Comparison of ENCODE assay signal across 14 cellular contexts in the genomic region with DNA sequence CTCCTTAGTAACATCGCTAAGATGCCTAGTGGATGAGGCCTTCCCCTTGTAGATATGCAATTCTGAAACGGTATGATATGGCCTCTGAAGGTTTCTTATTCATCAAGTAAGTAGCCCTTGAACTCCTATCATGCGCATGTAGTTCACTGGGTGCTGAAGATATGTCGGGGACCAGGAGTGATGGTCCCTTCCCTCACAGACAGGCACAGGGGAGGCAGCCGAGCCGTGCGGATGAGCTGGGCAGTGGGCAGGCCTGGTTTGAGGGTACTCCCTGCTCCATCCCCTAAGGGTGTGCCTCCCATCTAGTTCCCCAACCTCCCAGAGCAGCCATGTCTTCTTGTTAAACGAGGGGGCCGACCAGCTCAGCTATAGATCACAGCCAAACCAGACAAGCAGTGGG. TPM values are rescaled to one million over a fixed set of nuclear protein-coding genes. Genes with fewer than 3 reads are reported as not detected.
DNase-seq lines count a peak whose midpoint lies in the region; ATAC-seq and TF ChIP-seq lines count a peak whose summit lies in the region.
"Had no signal": no experiment of that assay in that cellular context is flagged by ENCODE, and none has a peak within 500 bp of the region (broad histone marks: within the 10 kb centered on the region; RNA-seq: fewer than 3 reads in every experiment).

No MANE protein-coding gene starts in this region.

- TF ChIP-seq EP300 in neural cell (conservative IDR thresholded peaks at IDR 0.05; ENCODE audit: poor library complexity, severe bottlenecking), result no peak

- no peaks in the 10 kb centered on the region for H3K9me3 ChIP-seq in BLaER1 treated with 17β-estradiol and CSF1 and Interleukin-3, amounts not matched to agents 10 nM and 100 nM (replicated peaks in 1 of 11)
- H3K9me3 ChIP-seq in Karpas-422 (ENCODE audit: low read length) (no peaks in the 10 kb centered on the region), neural cell (ENCODE audit: low read length) (no peaks in the 10 kb centered on the region)
- H3K9me3 ChIP-seq: BE2C, MG63 had no signal

- H3K9me2 ChIP-seq in Karpas-422 (replicated peaks; ENCODE audit: insufficient read depth, low read length) (no peaks in the 10 kb centered on the region), neural cell (ENCODE audit: insufficient read depth, low read length) (no peaks in the 10 kb centered on the region)

- no peaks in the 10 kb centered on the region for H3K36me3 ChIP-seq in BLaER1 treated with 17β-estradiol and CSF1 and Interleukin-3, amounts not matched to agents 10 nM and 100 nM
- H3K36me3 ChIP-seq in Karpas-422 (ENCODE audit: insufficient read depth, low read length) (no peaks in the 10 kb centered on the region), neural cell (ENCODE audit: insufficient read depth, low read length) (no peaks in the 10 kb centered on the region)
- H3K36me3 ChIP-seq: BE2C, MG63 had no signal

- no peak overlapping the region for H3K27ac ChIP-seq in BLaER1 treated with 17β-estradiol and CSF1 and Interleukin-3, amounts not matched to agents 10 nM and 100 nM
- H3K27ac ChIP-seq in Karpas-422 (ENCODE audit: low read length), result no peak overlapping the region
- H3K27ac ChIP-seq in cingulate gyrus (ENCODE audit: low read depth, low read length), result peak overlapping the region; percentile 47
- peak overlapping the region; percentile 52 for H3K27ac ChIP-seq in neural cell (ENCODE audit: low read length)
- H3K27ac ChIP-seq: SK-N-MC had no signal

- no peaks in the 10 kb centered on the region for H3K4me1 Mint-ChIP-seq in activated T-helper 1 cell treated with anti-CD3 and anti-CD28 coated beads, Interleukin-12 subunit alpha, Interleukin-12 subunit beta, Interleukin-2, Interleukin-4 antibody, amounts not matched to agents 30 ng/mL and 10 ng/mL and 1 ng/mL, durations not matched to agents 14 hours and 24 hours and 36 hours (ENCODE audit: low read depth)

- no peak for TF ChIP-seq POLR2A in GM18505 (IDR thresholded peaks at IDR 0.05; ENCODE audit: borderline replicate concordance, extremely low read depth, insufficient read depth, insufficient read length)

- DNase-seq in Karpas-422, result no peak
- no peak for DNase-seq in activated T-helper 1 cell treated with anti-CD3 and anti-CD28 coated beads, Interleukin-12 subunit alpha, Interleukin-12 subunit beta, Interleukin-2, Interleukin-4 antibody, amounts not matched to agents 30 ng/mL and 10 ng/mL and 1 ng/mL, durations not matched to agents 14 hours and 24 hours and 36 hours (ENCODE audit: low spot score)
- DNase-seq: DMS 273 treated with DMSO at 0.1 percent for 48 hours, GOT3 had no signal

- H3K9me3 Mint-ChIP-seq in activated T-helper 1 cell treated with anti-CD3 and anti-CD28 coated beads, Interleukin-12 subunit alpha, Interleukin-12 subunit beta, Interleukin-2, Interleukin-4 antibody, amounts not matched to agents 30 ng/mL and 10 ng/mL and 1 ng/mL, durations not matched to agents 14 hours and 24 hours and 36 hours, result no peaks in the 10 kb centered on the region
- H3K9me3 Mint-ChIP-seq: CD4-positive, alpha-beta T cell had no signal

- peaks cover 36 to 82% (median 67%) of the 10 kb centered on the region in 10 experiments for H3K4me1 ChIP-seq in BLaER1 treated with 17β-estradiol and CSF1 and Interleukin-3, amounts not matched to agents 10 nM and 100 nM
- peaks cover 25% of the 10 kb centered on the region for H3K4me1 ChIP-seq in Karpas-422 (ENCODE audit: low read length)

- no peak overlapping the region for H3K4me3 Mint-ChIP-seq in activated T-helper 1 cell treated with anti-CD3 and anti-CD28 coated beads, Interleukin-12 subunit alpha, Interleukin-12 subunit beta, Interleukin-2, Interleukin-4 antibody, amounts not matched to agents 30 ng/mL and 10 ng/mL and 1 ng/mL, durations not matched to agents 14 hours and 24 hours and 36 hours
- H3K4me3 Mint-ChIP-seq: CD4-positive, alpha-beta T cell had no signal

- H3K27me3 Mint-ChIP-seq in activated T-helper 1 cell treated with anti-CD3 and anti-CD28 coated beads, Interleukin-12 subunit alpha, Interleukin-12 subunit beta, Interleukin-2, Interleukin-4 antibody, amounts not matched to agents 30 ng/mL and 10 ng/mL and 1 ng/mL, durations not matched to agents 14 hours and 24 hours and 36 hours (ENCODE audit: insufficient read depth), result peaks cover 4% of the 10 kb centered on the region
- H3K27me3 Mint-ChIP-seq: CD4-positive, alpha-beta T cell had no signal

- H3K4me3 ChIP-seq in BLaER1 treated with 17β-estradiol and CSF1 and Interleukin-3, amounts not matched to agents 10 nM and 100 nM, result no peak overlapping the region
- H3K4me3 ChIP-seq in Karpas-422 (ENCODE audit: low read length) (no peak overlapping the region), neural cell (ENCODE audit: low read length) (no peak overlapping the region)
- H3K4me3 ChIP-seq: GM12878, MG63 had no signal

- no peak for TF ChIP-seq CTCF in neural cell (IDR thresholded peaks at IDR 0.05; ENCODE audit: poor library complexity, severe bottlenecking)

- no peak for ATAC-seq in GM18505 (IDR thresholded peaks at IDR 0.05; ENCODE audit: unreplicated experiment)
- ATAC-seq in GM21526 (IDR thresholded peaks at IDR 0.05; ENCODE audit: low FRiP score, unreplicated experiment), result no peak

- H3K27ac Mint-ChIP-seq in activated T-helper 1 cell treated with anti-CD3 and anti-CD28 coated beads, Interleukin-12 subunit alpha, Interleukin-12 subunit beta, Interleukin-2, Interleukin-4 antibody, amounts not matched to agents 30 ng/mL and 10 ng/mL and 1 ng/mL, durations not matched to agents 14 hours and 24 hours and 36 hours, result no peak overlapping the region
- H3K27ac Mint-ChIP-seq: CD4-positive, alpha-beta T cell had no signal

- no peaks in the 10 kb centered on the region for H3K36me3 Mint-ChIP-seq in activated T-helper 1 cell treated with anti-CD3 and anti-CD28 coated beads, Interleukin-12 subunit alpha, Interleukin-12 subunit beta, Interleukin-2, Interleukin-4 antibody, amounts not matched to agents 30 ng/mL and 10 ng/mL and 1 ng/mL, durations not matched to agents 14 hours and 24 hours and 36 hours (ENCODE audit: low read depth)

- H2AFZ ChIP-seq in Karpas-422 (ENCODE audit: low read length), result no peak overlapping the region
- no peak overlapping the region for H2AFZ ChIP-seq in neural cell (ENCODE audit: low read depth, low read length)

- no peaks in the 10 kb centered on the region for H3K79me2 ChIP-seq in Karpas-422 (ENCODE audit: low read length)
- H3K79me2 ChIP-seq in neural cell (replicated peaks; ENCODE audit: insufficient read depth, low read length), result no peaks in the 10 kb centered on the region

- peaks cover 0 to 13% (median 0%) of the 10 kb centered on the region in 11 experiments; a peak in 4 of 22 replicates for H3K27me3 ChIP-seq in BLaER1 treated with 17β-estradiol and CSF1 and Interleukin-3, amounts not matched to agents 10 nM and 100 nM
- H3K27me3 ChIP-seq in Karpas-422 (ENCODE audit: low read length), result no peaks in the 10 kb centered on the region
- H3K27me3 ChIP-seq in neural cell (ENCODE audit: insufficient read depth, low read depth, low read length), result no peaks in the 10 kb centered on the region
- H3K27me3 ChIP-seq: BE2C, MG63 had no signal

- peaks cover 0 to 26% (median 9%) of the 10 kb centered on the region in 11 experiments; a peak in 13 of 22 replicates for H4K20me1 ChIP-seq in BLaER1 treated with 17β-estradiol and CSF1 and Interleukin-3, amounts not matched to agents 10 nM and 100 nM
- no peaks in the 10 kb centered on the region for H4K20me1 ChIP-seq in Karpas-422 (ENCODE audit: insufficient read depth, low read depth, low read length)
- H4K20me1 ChIP-seq in neural cell (ENCODE audit: insufficient read depth), result no peaks in the 10 kb centered on the region

- TF ChIP-seq RAD21 in neural cell (conservative IDR thresholded peaks at IDR 0.05), result no peak

- intact Hi-C loops in activated T-helper 1 cell treated with anti-CD3 and anti-CD28 coated beads, Interleukin-12 subunit alpha, Interleukin-12 subunit beta, Interleukin-2, Interleukin-4 antibody, amounts not matched to agents 30 ng/mL and 10 ng/mL and 1 ng/mL, durations not matched to agents 14 hours and 24 hours and 36 hours (cut with micrococcal nuclease), result loop anchor here (2.0 kb wide), 1 partner anchor 346 kb away; the partner anchor contains the start of gene CD82

- no peak overlapping the region; a peak in 1 of 22 replicates for H3K9ac ChIP-seq in BLaER1 treated with 17β-estradiol and CSF1 and Interleukin-3, amounts not matched to agents 10 nM and 100 nM
- H3K9ac ChIP-seq in Karpas-422 (ENCODE audit: low read length), result no peak overlapping the region
- H3K9ac ChIP-seq in neural cell (ENCODE audit: low read length), result no peak overlapping the region

- H3F3A ChIP-seq in neural cell (ENCODE audit: insufficient read depth, low read length, poor library complexity, severe bottlenecking), result no peaks in the 10 kb centered on the region

- H3K4me2 ChIP-seq in BLaER1 treated with 17β-estradiol and CSF1 and Interleukin-3, amounts not matched to agents 10 nM and 100 nM, result peak overlapping the region; percentile 41 to 76 (median 62); a peak in 20 of 22 replicates
- H3K4me2 ChIP-seq in Karpas-422 (ENCODE audit: low read depth, low read length, poor library complexity, severe bottlenecking) (peak overlapping the region; percentile 25), neural cell (ENCODE audit: low read length) (no peak overlapping the region)

TF ChIP-seq in neural cell, 6 proteins besides CTCF, POLR2A, EP300 and RAD21 (continues in another document):
- TF ChIP-seq TAF1 (IDR thresholded peaks at IDR 0.05; ENCODE audit: low read depth), result no peak

RNA-seq across cellular contexts. Expression of gene TP53I11, which starts 40.1 kb away (rescaled TPM):
- total RNA-seq in Karpas-422 (2014; rRNA removed; shearing (Covaris generic); ENCODE audit: low replicate concordance), result 0.34 and 0.72 TPM in 2 replicates
- 30.0 and 31.4 TPM in 2 replicates for polyA plus RNA-seq in neural cell
- polyA minus RNA-seq in neural cell, result 50.4 and 59.5 TPM in 2 replicates
- 5.7 TPM in 2 replicates for total RNA-seq in activated T-helper 1 cell treated with anti-CD3 and anti-CD28 coated beads, Interleukin-12 subunit alpha, Interleukin-12 subunit beta, Interleukin-2, Interleukin-4 antibody, amounts not matched to agents 30 ng/mL and 10 ng/mL and 1 ng/mL, durations not matched to agents 14 hours and 24 hours and 36 hours

Comparison
In these comparisons a context has a peak if more than half of its experiments do, and no peak if none do; other contexts are left out.
1. H3K27ac ChIP-seq: peak in cingulate gyrus (single experiment) and neural cell (single experiment); none in BLaER1 treated with 17β-estradiol and CSF1 and Interleukin-3, amounts not matched to agents 10 nM and 100 nM (0 of 11) and Karpas-422 (single experiment).